8 cellular contexts compared by ENCODE assay signal in genomic region chr11:117143390-117143789, GRCh38. TPM values are rescaled to one million over a fixed set of nuclear protein-coding genes. Genes with fewer than 3 reads are reported as not detected.
A peak's percentile ranks its signal among the peaks of the same experiment; 100 is the strongest.
DNase-seq lines count a peak whose midpoint lies in the region; ATAC-seq and TF ChIP-seq lines count a peak whose summit lies in the region.

No MANE protein-coding gene starts in this region.

- H3K4me3 ChIP-seq in PC-3 (ENCODE audit: low read length): peak overlapping the region; percentile 81
- peak overlapping the region; percentile 94 to 97 for H3K4me3 ChIP-seq in right atrium auricular region
- H3K4me3 ChIP-seq in prostate gland: peak overlapping the region; percentile 94 to 95

- no peaks in the 10 kb centered on the region for H3F3A ChIP-seq in PC-3 (ENCODE audit: low read length, unreplicated experiment)

- peak overlapping the region; percentile 98 for H3K4me2 ChIP-seq in PC-3 (ENCODE audit: low read length)

- peak overlapping the region; percentile 93 for H2AFZ ChIP-seq in PC-3 (ENCODE audit: low read length)

- WGBS in prostate gland: 2% methylated on average over 5 of the region's 5 CpGs

- peaks cover 32% of the 10 kb centered on the region for H4K20me1 ChIP-seq in PC-3 (ENCODE audit: low read length)

- H3K79me2 ChIP-seq in PC-3 (ENCODE audit: low read length): peaks cover 42% of the 10 kb centered on the region

- intact Hi-C loops in PC-3 (cut with micrococcal nuclease): loop anchor here (5.0 kb wide), 1 partner anchor 34 kb away; the partner anchor contains the start of gene SIDT2
- intact Hi-C loops in prostate gland (cut with DNase I): loop anchor here (5.0 kb wide), 2 partner anchors 34 to 89 kb away; partner anchors contain the start of genes PCSK7, RNF214 and SIDT2

- no peaks in the 10 kb centered on the region for H3K27me3 ChIP-seq in PC-3 (ENCODE audit: low read length)
- no peaks in the 10 kb centered on the region for H3K27me3 ChIP-seq in right atrium auricular region
- H3K27me3 ChIP-seq in prostate gland (replicated peaks; ENCODE audit: insufficient read depth): no peaks in the 10 kb centered on the region

- ATAC-seq in HG03571 (IDR thresholded peaks at IDR 0.05; ENCODE audit: unreplicated experiment) (peak; percentile 15), PC-3 (peak; percentile 57), HG03175 (IDR thresholded peaks at IDR 0.05; ENCODE audit: unreplicated experiment) (no peak)

- H3K4me1 ChIP-seq in PC-3 (ENCODE audit: insufficient read depth, low read length) (peaks cover 13% of the 10 kb centered on the region; the same call in 1 of the 2 replicates), right atrium auricular region (peaks cover 0 to 40% of the 10 kb centered on the region in 2 donors), prostate gland (replicated peaks) (no peaks in the 10 kb centered on the region)

- H3K9me3 ChIP-seq in PC-3 (ENCODE audit: low read length): no peaks in the 10 kb centered on the region
- no peaks in the 10 kb centered on the region for H3K9me3 ChIP-seq in right atrium auricular region
- H3K9me3 ChIP-seq in prostate gland: no peaks in the 10 kb centered on the region

- BruUV-seq in PC-3 (replicated peaks; lab: Mats Ljungman, UMichigan): no TSS peak

- H3K9me2 ChIP-seq in PC-3 (replicated peaks; ENCODE audit: low read length): no peaks in the 10 kb centered on the region

- no peak for TF ChIP-seq POLR2A in prostate gland (IDR thresholded peaks at IDR 0.05)

- H3K9ac ChIP-seq in PC-3 (ENCODE audit: low read length): peak overlapping the region; percentile 87

- TF ChIP-seq CTCF in PC-3 (conservative IDR thresholded peaks at IDR 0.05; ENCODE audit: low read depth, low read length): no peak
- TF ChIP-seq CTCF in right atrium auricular region (IDR thresholded peaks at IDR 0.05): no peak
- TF ChIP-seq CTCF in prostate gland (IDR thresholded peaks at IDR 0.05): no peak

- peak; percentile 59 for DNase-seq in EH (ENCODE audit: low read depth)
- peak; percentile 68 for DNase-seq in PC-3
- DNase-seq in right atrium auricular region (ENCODE audit: low spot score): peak; percentile 64
- DNase-seq in prostate gland (ENCODE audit: low spot score): peak; percentile 39
- DNase-seq in NK-92 (lab: John Stamatoyannopoulos, UW; ENCODE audit: unreplicated experiment): no peak

- H3K36me3 ChIP-seq in PC-3 (ENCODE audit: low read depth, low read length): peaks cover 15% of the 10 kb centered on the region; the same call in 1 of the 2 replicates
- peaks cover 12% of the 10 kb centered on the region for H3K36me3 ChIP-seq in right atrium auricular region
- no peaks in the 10 kb centered on the region for H3K36me3 ChIP-seq in prostate gland

- CTCF ChIA-PET in PC-3 (lab: Charles Lee): no interaction called here

- H3K27ac ChIP-seq in PC-3 (ENCODE audit: low read length) (peak overlapping the region; percentile 76), angular gyrus (ENCODE audit: low read depth, low read length) (peak overlapping the region; percentile 94), right atrium auricular region (peak overlapping the region; percentile 96), prostate gland (peak overlapping the region; percentile 86 to 97)

- POLR2A ChIA-PET in PC-3 (lab: Charles Lee; ENCODE audit: unreplicated experiment): no interaction called here

RNA-seq across cellular contexts. Expression of gene PAFAH1B2, which starts 0.7 kb away (rescaled TPM):
- total RNA-seq in PC-3 (2014; rRNA removed): 88.6 and 91.6 TPM in 2 replicates
- 10 to 100 TPM; 41.1 to 65.8 TPM for total RNA-seq in right atrium auricular region
- 100 to 1,000 TPM in 1 of 2 donors, 10 to 100 TPM in 1; 72.5 to 126 TPM for total RNA-seq in prostate gland

RNA-seq across cellular contexts. Expression of gene SIDT2, which starts 35.2 kb away (rescaled TPM):
- total RNA-seq in PC-3 (2014; rRNA removed) (13.6 and 22.7 TPM in 2 replicates), right atrium auricular region (10 to 100 TPM; 19.1 to 33.0 TPM), prostate gland (100 to 1,000 TPM in 1 of 2 donors, 10 to 100 TPM in 1; 69.5 to 144 TPM)

RNA-seq across cellular contexts. Expression of gene SIK3, which starts 45.2 kb away (rescaled TPM):
- total RNA-seq in PC-3 (2014; rRNA removed): 14.5 and 17.4 TPM in 2 replicates
- 10 to 100 TPM; 27.0 to 40.1 TPM for total RNA-seq in right atrium auricular region
- 10 to 100 TPM; 26.2 to 77.6 TPM for total RNA-seq in prostate gland

RNA-seq across cellular contexts. Expression of gene TAGLN, which starts 55.8 kb away (rescaled TPM):
- total RNA-seq in PC-3 (2014; rRNA removed) (8.0 and 10.3 TPM in 2 replicates), right atrium auricular region (1,000 to 10,000 TPM in 1 of 2 donors, 100 to 1,000 TPM in 1; 442 to 1,859 TPM), prostate gland (1,000 to 10,000 TPM; 2,153 to 2,440 TPM)
